20 cellular contexts compared by ENCODE assay signal in genomic region chr14:64835431-64835830, GRCh38. TPM values are rescaled to one million over a fixed set of nuclear protein-coding genes. Genes with fewer than 3 reads are reported as not detected.
DNase-seq lines count a peak whose midpoint lies in the region; ATAC-seq, FAIRE-seq and TF ChIP-seq lines count a peak whose summit lies in the region.
"Had no signal": no experiment of that assay in that cellular context is flagged by ENCODE, and none has a peak within 500 bp of the region (broad histone marks: within the 10 kb centered on the region; RNA-seq: fewer than 3 reads in every experiment).

No MANE protein-coding gene starts in this region.

- CTCF ChIA-PET in H1 (lab: Charles Lee; ENCODE audit: partially characterized antibody), result interaction anchor here (0.6 to 5.6 kb wide), 10 partner anchors 9 to 184 kb away, joined by 3 to 48 read pairs (median 4); no protein-coding TSS in a partner anchor

- no peak overlapping the region for H3K14ac ChIP-seq in H1 (ENCODE audit: insufficient read length)

- no peaks in the 10 kb centered on the region for H3K4me1 ChIP-seq in GM23338 (ENCODE audit: insufficient read depth)
- peaks cover 0 to 5% (median 2%) of the 10 kb centered on the region in 4 experiments; a peak in 4 of 7 replicates for H3K4me1 ChIP-seq in H1 (replicated peaks in 1 of 4; ENCODE audit: control insufficient read depth in 3 of 4, insufficient read depth in 4 of 4, low read length in 3 of 4)
- H3K4me1 ChIP-seq in skeletal muscle tissue (ENCODE audit: control insufficient read depth in 3 of 3, insufficient read depth in 3 of 3, low read length in 3 of 3), result peaks cover 49 to 83% (median 63%) of the 10 kb centered on the region in 3 donors
- H3K4me1 ChIP-seq: BE2C, HAP-1 had no signal

- H3K27me3 ChIP-seq in GM23338 (ENCODE audit: insufficient read depth), result no peaks in the 10 kb centered on the region
- no peaks in the 10 kb centered on the region for H3K27me3 ChIP-seq in H1 (replicated peaks in 1 of 4; ENCODE audit: control insufficient read depth in 3 of 4, extremely low read depth in 1 of 4, insufficient read depth in 3 of 4, low read length in 3 of 4)
- peaks cover 0 to 3% (median 0%) of the 10 kb centered on the region in 3 donors for H3K27me3 ChIP-seq in skeletal muscle tissue (ENCODE audit: control insufficient read depth in 3 of 3, insufficient read depth in 3 of 3, low read length in 3 of 3)
- H3K27me3 ChIP-seq: BE2C had no signal

- H3K4ac ChIP-seq in H1 (replicated peaks; ENCODE audit: insufficient read length, low read depth, low read length), result no peak overlapping the region

- H3K4me3 ChIP-seq in GM23338 (no peak overlapping the region), H1 (ENCODE audit: extremely low read depth in 1 of 4, insufficient read depth in 2 of 4, low read depth in 3 of 4, low read length in 4 of 4) (no peak overlapping the region), skeletal muscle tissue (ENCODE audit: low read length in 3 of 3) (no peak overlapping the region)
- H3K4me3 ChIP-seq: HAP-1 had no signal

- no peak overlapping the region for H2BK5ac ChIP-seq in H1 (ENCODE audit: low read depth, low read length)

- ATAC-seq in GM23338, result peak; percentile 66

- POLR2A ChIA-PET in H1 (lab: Charles Lee; ENCODE audit: partially characterized antibody), result interaction anchor here (0.9 to 1.4 kb wide), 3 partner anchors 9 to 119 kb away, joined by 3 to 4 read pairs (median 3); no protein-coding TSS in a partner anchor

- no peak overlapping the region for H3K9ac ChIP-seq in H1 (replicated peaks in 1 of 4; ENCODE audit: extremely low read depth in 1 of 4, low read depth in 3 of 4, low read length in 3 of 4)
- no peak overlapping the region for H3K9ac ChIP-seq in skeletal muscle tissue (ENCODE audit: low read depth in 1 of 3, low read length in 3 of 3)

- no peak overlapping the region for H3K4me2 ChIP-seq in GM23338
- no peak overlapping the region for H3K4me2 ChIP-seq in H1 (ENCODE audit: insufficient read depth in 1 of 2, low read depth in 2 of 2, low read length in 2 of 2)

- H3K9me2 ChIP-seq in GM23338 (ENCODE audit: insufficient read depth), result 0 out of 2 replicates have a peak, but pooled peaks cover 4% of the 10 kb centered on the region

- no peak overlapping the region for H4K8ac ChIP-seq in H1 (ENCODE audit: extremely low read depth, insufficient read depth, low read length)

- no peak overlapping the region for H2AK5ac ChIP-seq in H1 (ENCODE audit: low read depth, low read length)

- H3K27me3 Mint-ChIP-seq in GM23338 (ENCODE audit: insufficient read depth, low read depth, poor library complexity), result no peaks in the 10 kb centered on the region

- H3K56ac ChIP-seq in H1 (replicated peaks; ENCODE audit: insufficient read length, low read depth, low read length), result no peak overlapping the region

- H3F3A ChIP-seq in GM23338 (replicated peaks; ENCODE audit: low read depth), result no peaks in the 10 kb centered on the region

- no peaks in the 10 kb centered on the region; the same call in 1 of the 2 replicates for H4K20me1 ChIP-seq in GM23338 (replicated peaks; ENCODE audit: insufficient read depth)
- H4K20me1 ChIP-seq in H1 (replicated peaks in 1 of 2; ENCODE audit: control insufficient read depth in 1 of 2, insufficient read depth in 2 of 2, low read length in 2 of 2), result no peaks in the 10 kb centered on the region

- H2BK20ac ChIP-seq in H1 (ENCODE audit: low read length), result no peak overlapping the region

- no peaks in the 10 kb centered on the region for H3K9me3 ChIP-seq in H1 (ENCODE audit: insufficient read depth in 2 of 2, low read depth in 1 of 2, low read length in 1 of 2)
- no peaks in the 10 kb centered on the region for H3K9me3 ChIP-seq in skeletal muscle tissue (ENCODE audit: control insufficient read depth in 3 of 3, low read length in 3 of 3)
- H3K9me3 ChIP-seq: BE2C, HAP-1 had no signal

- H3K27ac Mint-ChIP-seq in GM23338, result no peak overlapping the region
- H3K27ac Mint-ChIP-seq: CD4-positive, CD25-positive, alpha-beta regulatory T cell; CD8-positive, alpha-beta memory T cell had no signal

- H2AFZ ChIP-seq in GM23338 (no peak overlapping the region), H1 (ENCODE audit: low read length) (no peak overlapping the region)

- H3K27ac ChIP-seq in GM23338 (ENCODE audit: low read depth), result no peak overlapping the region
- no peak overlapping the region for H3K27ac ChIP-seq in H1 (ENCODE audit: low read depth, low read length)
- peak overlapping the region; percentile 44 for H3K27ac ChIP-seq in skeletal muscle tissue (ENCODE audit: low read depth, low read length)
- H3K27ac ChIP-seq: HL-60 had no signal

- no peaks in the 10 kb centered on the region for H3K36me3 Mint-ChIP-seq in GM23338 (ENCODE audit: low read depth)
- H3K36me3 Mint-ChIP-seq: CD4-positive, CD25-positive, alpha-beta regulatory T cell; CD8-positive, alpha-beta memory T cell had no signal

- H2BK15ac ChIP-seq in H1 (ENCODE audit: low read length), result no peak overlapping the region

- H3K9me3 Mint-ChIP-seq in GM23338, result no peaks in the 10 kb centered on the region
- H3K9me3 Mint-ChIP-seq: CD8-positive, alpha-beta memory T cell had no signal

- TF ChIP-seq RAD21 in H1 (IDR thresholded peaks at IDR 0.05 in 1 of 2, conservative IDR thresholded peaks at IDR 0.05 in 1 of 2; ENCODE audit: low read depth in 2 of 2, low read length in 2 of 2), result no peak

- H3K36me3 ChIP-seq in GM23338 (ENCODE audit: insufficient read depth) (no peaks in the 10 kb centered on the region), H1 (ENCODE audit: control insufficient read depth in 2 of 4, insufficient read depth in 4 of 4, low read length in 3 of 4) (no peaks in the 10 kb centered on the region), skeletal muscle tissue (ENCODE audit: control insufficient read depth in 3 of 3, insufficient read depth in 3 of 3, low read length in 3 of 3) (no peaks in the 10 kb centered on the region)
- H3K36me3 ChIP-seq: BE2C, HAP-1 had no signal

- no peak overlapping the region for H4K5ac ChIP-seq in H1 (ENCODE audit: insufficient read length, low read depth, low read length)

- WGBS in H1 (ENCODE audit: extremely low coverage in 1 of 2, insufficient coverage in 1 of 2, insufficient read length in 1 of 2, insufficient replicate concordance in 2 of 2, low coverage in 1 of 2, low lambda C conversion rate in 2 of 2, missing lambda C conversion rate in 1 of 2), 2 experiments, result 84% methylated on average over 5 of the region's 5 CpGs; no CpG with 5 or more reads in 1 of the 2 experiments

- DNase-seq in Ammon's horn (ENCODE audit: low spot score), result peak; percentile 32
- DNase-seq in GM23338 (ENCODE audit: low spot score), result no peak
- DNase-seq in H1 (ENCODE audit: low read depth in 1 of 2, low spot score in 2 of 2), result no peak
- DNase-seq in H4 (ENCODE audit: low spot score), result no peak
- DNase-seq in activated CD8-positive, alpha-beta memory T cell treated with anti-CD3 and anti-CD28 coated beads for 24 hours, result no peak
- DNase-seq: BE2C; C1 segment of cervical spinal cord; CD4-positive, CD25-positive, alpha-beta regulatory T cell; CD8-positive, alpha-beta memory T cell; COR-L47; DMS 273 treated with DMSO at 0.1 percent for 48 hours; DMS53; DND-41; EL; GOT3 had no signal

- peak overlapping the region; percentile 50; the same call in 1 of the 2 replicates for H2BK12ac ChIP-seq in H1 (ENCODE audit: low read depth, low read length)

- no peaks in the 10 kb centered on the region for H3K23me2 ChIP-seq in H1 (ENCODE audit: low read depth, low read length)

- no peaks in the 10 kb centered on the region for H3K79me2 ChIP-seq in GM23338 (replicated peaks; ENCODE audit: insufficient read depth)
- no peaks in the 10 kb centered on the region for H3K79me2 ChIP-seq in H1 (ENCODE audit: control insufficient read depth in 1 of 2, insufficient read depth in 2 of 2, low read length in 2 of 2)

- no peak for FAIRE-seq in H1 (lab: Jason Lieb, UNC)
- FAIRE-seq: G401.6, GM12891 had no signal

- H2BK120ac ChIP-seq in H1 (replicated peaks; ENCODE audit: low read depth, low read length), result no peak overlapping the region

- H3K23ac ChIP-seq in H1 (ENCODE audit: insufficient read length), result no peak overlapping the region

- no peaks in the 10 kb centered on the region for H3K4me1 Mint-ChIP-seq in GM23338
- H3K4me1 Mint-ChIP-seq: CD4-positive, CD25-positive, alpha-beta regulatory T cell; CD8-positive, alpha-beta memory T cell had no signal

- no peak overlapping the region for H4K91ac ChIP-seq in H1 (replicated peaks; ENCODE audit: insufficient read length, low read length)

- TF ChIP-seq CTCF in GM23338 (conservative IDR thresholded peaks at IDR 0.05; ENCODE audit: low read depth in 2 of 2), result no peak
- no peak for TF ChIP-seq CTCF in H1 (IDR thresholded peaks at IDR 0.05; ENCODE audit: control extremely low read depth in 1 of 3, insufficient read depth in 1 of 3, low read depth in 1 of 3, low read length in 3 of 3)

- TF ChIP-seq EP300 in H1 (IDR thresholded peaks at IDR 0.05; ENCODE audit: borderline replicate concordance in 1 of 2, low read depth in 2 of 2, low read length in 2 of 2), result no peak

- H3K4me3 Mint-ChIP-seq in GM23338, result no peak overlapping the region
- H3K4me3 Mint-ChIP-seq: CD4-positive, CD25-positive, alpha-beta regulatory T cell; CD8-positive, alpha-beta memory T cell had no signal

- no peaks in the 10 kb centered on the region for H3K79me1 ChIP-seq in H1 (ENCODE audit: low read depth, low read length)

- no peak for TF ChIP-seq POLR2A in H1 (IDR thresholded peaks at IDR 0.05; ENCODE audit: control extremely low read depth in 1 of 2, low read depth in 2 of 2, low read length in 2 of 2)

- no peak overlapping the region for H3K18ac ChIP-seq in H1 (ENCODE audit: extremely low read depth, low read length)

TF ChIP-seq in GM23338, 12 proteins besides CTCF, POLR2A, EP300 and RAD21 (continues in another document):
- no peak for TF ChIP-seq EZH2phosphoT487 (IDR thresholded peaks at IDR 0.05; ENCODE audit: unreplicated experiment)
- TF ChIP-seq EZH2 (IDR thresholded peaks at IDR 0.05; ENCODE audit: low read depth, unreplicated experiment), result no peak

TF ChIP-seq in H1, 55 proteins besides CTCF, POLR2A, EP300 and RAD21 (continues in another document):
- TF ChIP-seq PHF8 (conservative IDR thresholded peaks at IDR 0.05; ENCODE audit: low read depth, low read length) (no peak), CEBPB (IDR thresholded peaks at IDR 0.05; ENCODE audit: low read depth, low read length) (no peak)

RNA-seq across cellular contexts. Expression of gene SPTB, which starts 44.3 kb away (rescaled TPM):
- 1.9 and 2.4 TPM in 2 replicates for total RNA-seq in GM23338 (2014; rRNA removed; shearing (Covaris generic))
- polyA plus RNA-seq in GM23338 (2016; fragmentation: Nextera tagmentation; extraction: Ambion mirVana), result 0.80 and 1.1 TPM in 2 replicates
- 2.4 and 2.7 TPM in 2 replicates for total RNA-seq in H1 (2021; fragmentation: NEBNext Ultra II Directional; extraction: Animal tissue kit (Norgen Biotek cat#: 25700))
- polyA plus RNA-seq in H1 (2011; rRNA removed), result 0.30 and 0.60 TPM in 2 replicates
- polyA plus RNA-seq in H1 (2011; cell fraction: cytosol; rRNA removed), result 0.52 TPM
- 1.9 TPM for polyA plus RNA-seq in H1 (2011; cell fraction: nucleus; rRNA removed)
- 1.6 to 2.5 TPM (median 2.3 TPM) in 4 replicates for polyA plus RNA-seq in H1 (2012, experiment 1 of 2)
- polyA plus RNA-seq in H1 (2012, experiment 2 of 2), result 0.75 TPM
- polyA plus RNA-seq in H1 (2013, experiment 1 of 2), result 0.53 TPM
- polyA plus RNA-seq in H1 (2013, experiment 2 of 2), result 0.46 TPM
- polyA minus RNA-seq in H1 (2011; rRNA and poly(A)+ RNA removed), result 1.1 and 1.3 TPM in 2 replicates
- polyA minus RNA-seq in H1 (2011; cell fraction: cytosol; rRNA and poly(A)+ RNA removed), result 1.8 TPM
- 2.0 TPM for polyA minus RNA-seq in H1 (2011; cell fraction: nucleus; rRNA and poly(A)+ RNA removed)
- total RNA-seq in skeletal muscle tissue, result 312 TPM
- 0.02 and 0.04 TPM in 2 replicates for total RNA-seq in H4 (2014; rRNA removed; shearing (Covaris generic))

Comparison
In these comparisons a context has a peak if more than half of its experiments do, and no peak if none do; other contexts are left out.
1. RNA of gene SPTB, which starts 44.3 kb away (total RNA-seq): 312 TPM in skeletal muscle tissue (single experiment); 2.4 to 2.7 TPM in H1, 1.9 to 2.4 TPM in GM23338 and 0.02 to 0.04 TPM in H4; every median in the first group is over 10 times any median in the second.